11 cellular contexts compared by ENCODE assay signal in the genomic region with DNA sequence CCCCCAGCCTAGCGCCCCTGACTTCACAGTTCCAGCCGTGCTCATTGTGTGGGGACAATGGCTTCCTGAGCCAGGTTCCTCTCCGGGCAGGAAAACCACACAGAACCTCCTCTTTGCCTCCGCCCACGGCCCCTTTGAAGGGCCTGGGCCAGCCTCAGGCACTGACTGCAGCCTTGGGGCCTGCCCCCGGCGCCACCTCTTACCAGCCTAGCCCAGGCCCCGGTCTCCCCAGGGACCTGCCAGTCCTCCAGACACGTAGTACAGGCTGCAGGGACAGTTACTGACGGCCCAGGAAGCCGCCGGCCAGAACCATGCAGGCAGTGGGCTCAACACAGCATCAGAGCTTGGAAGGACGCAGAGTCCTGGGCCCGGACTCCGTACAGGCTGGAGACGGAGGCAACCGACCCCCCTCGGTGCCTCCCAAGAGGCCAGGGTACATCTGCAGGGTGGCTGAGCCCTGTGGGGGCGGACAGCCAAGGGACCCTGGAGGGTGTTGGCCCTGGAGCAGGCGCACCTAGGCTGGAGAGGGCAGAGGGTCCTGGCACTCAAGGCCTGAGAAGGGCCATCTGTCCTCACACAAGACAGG. TPM values are rescaled to one million over a fixed set of nuclear protein-coding genes. Genes with fewer than 3 reads are reported as not detected.
A peak's percentile ranks its signal among the peaks of the same experiment; 100 is the strongest.
DNase-seq lines count a peak whose midpoint lies in the region; ATAC-seq and TF ChIP-seq lines count a peak whose summit lies in the region.
"Had no signal": no experiment of that assay in that cellular context is flagged by ENCODE, and none has a peak within 500 bp of the region (broad histone marks: within the 10 kb centered on the region; RNA-seq: fewer than 3 reads in every experiment).

No MANE protein-coding gene starts in this region.

- H3K9me3 ChIP-seq in Loucy (ENCODE audit: insufficient read depth, low read depth, low read length) = no peaks in the 10 kb centered on the region
- no peaks in the 10 kb centered on the region for H3K9me3 ChIP-seq in uterus

- CTCF ChIA-PET in activated CD4-positive, alpha-beta T cell treated with anti-CD3 and anti-CD28 coated beads, Interleukin-2, amount 10 ng/mL, durations not matched to agents 7 days and 5 days (lab: Charles Lee) = interaction anchor here (0.6 to 1.6 kb wide), 3 partner anchors 12 to 150 kb away, joined by 3 to 9 read pairs (median 4); no protein-coding TSS in a partner anchor

- no peaks in the 10 kb centered on the region for H3K9me2 ChIP-seq in Loucy (replicated peaks; ENCODE audit: low read depth, low read length)

- POLR2A ChIA-PET in activated CD4-positive, alpha-beta T cell treated with anti-CD3 and anti-CD28 coated beads, Interleukin-2, amount 10 ng/mL, durations not matched to agents 7 days and 5 days (lab: Charles Lee) = no interaction called here

- H3K9ac ChIP-seq in Loucy (ENCODE audit: low read depth, low read length, poor library complexity, severe bottlenecking) = peak overlapping the region; percentile 68

- peak; percentile 72 for DNase-seq in activated CD8-positive, alpha-beta memory T cell treated with anti-CD3 and anti-CD28 coated beads, Interleukin-2, amount 50 U/mL, for 48 hours
- DNase-seq in activated CD8-positive, alpha-beta memory T cell treated with anti-CD3 and anti-CD28 coated beads for 24 hours = no peak
- DNase-seq in activated CD4-positive, alpha-beta T cell treated with anti-CD3 and anti-CD28 coated beads, Interleukin-2, amount 10 ng/mL, durations not matched to agents 7 days and 5 days = peak; percentile 53
- DNase-seq in neural crest cell (ENCODE audit: low read depth, low spot score) (no peak), uterus (no peak), cortex of kidney (lab: John Stamatoyannopoulos, UW) (no peak)
- DNase-seq: NCI-H2171, SW 1271 had no signal

- H2AFZ ChIP-seq in Loucy (ENCODE audit: low read length) = peak overlapping the region; percentile 70

- H3K27me3 Mint-ChIP-seq in activated CD4-positive, alpha-beta T cell treated with anti-CD3 and anti-CD28 coated beads, Interleukin-2, amount 10 ng/mL, durations not matched to agents 7 days and 5 days = peaks cover 19% of the 10 kb centered on the region
- H3K27me3 Mint-ChIP-seq in neural crest cell (ENCODE audit: low read depth) = peaks cover 21% of the 10 kb centered on the region

- no peaks in the 10 kb centered on the region for H3K9me3 Mint-ChIP-seq in activated CD4-positive, alpha-beta T cell treated with anti-CD3 and anti-CD28 coated beads, Interleukin-2, amount 10 ng/mL, durations not matched to agents 7 days and 5 days
- H3K9me3 Mint-ChIP-seq in neural crest cell = no peaks in the 10 kb centered on the region

- peak overlapping the region in 1 of 2 donors; percentile 24 for H3K27ac ChIP-seq in uterus

- no peaks in the 10 kb centered on the region for H3F3A ChIP-seq in Loucy (ENCODE audit: low read depth)

- H4K20me1 ChIP-seq in Loucy (ENCODE audit: insufficient read depth, low read length, poor library complexity, severe bottlenecking) = no peaks in the 10 kb centered on the region

- TF ChIP-seq CTCF in Loucy (conservative IDR thresholded peaks at IDR 0.05; ENCODE audit: low read length) = no peak
- no peak for TF ChIP-seq CTCF in neural crest cell (conservative IDR thresholded peaks at IDR 0.05)
- TF ChIP-seq CTCF in uterus (IDR thresholded peaks at IDR 0.05) = no peak

- H3K36me3 ChIP-seq in Loucy (ENCODE audit: insufficient read depth, low read length) (no peaks in the 10 kb centered on the region), uterus (no peaks in the 10 kb centered on the region)

- H3K27me3 ChIP-seq in Loucy (ENCODE audit: insufficient read depth, low read length, poor library complexity, severe bottlenecking) (no peaks in the 10 kb centered on the region), uterus (peaks cover 0 to 12% of the 10 kb centered on the region in 2 donors)

- H3K79me2 ChIP-seq in Loucy (ENCODE audit: insufficient read depth, low read length) = no peaks in the 10 kb centered on the region

- no peaks in the 10 kb centered on the region for H3K36me3 Mint-ChIP-seq in activated CD4-positive, alpha-beta T cell treated with anti-CD3 and anti-CD28 coated beads, Interleukin-2, amount 10 ng/mL, durations not matched to agents 7 days and 5 days (ENCODE audit: low read depth)
- H3K36me3 Mint-ChIP-seq in neural crest cell (ENCODE audit: low read depth) = no peaks in the 10 kb centered on the region

- intact Hi-C loops in uterus (cut with DNase I; ENCODE audit: low total_unique reads) = loop anchor here (5.0 kb wide), 1 partner anchor 150 kb away; no protein-coding TSS in a partner anchor

- no peak overlapping the region for H3K4me3 Mint-ChIP-seq in activated CD4-positive, alpha-beta T cell treated with anti-CD3 and anti-CD28 coated beads, Interleukin-2, amount 10 ng/mL, durations not matched to agents 7 days and 5 days
- H3K4me3 Mint-ChIP-seq in neural crest cell = peak overlapping the region; percentile 44

- H3K4me1 ChIP-seq in Loucy (ENCODE audit: insufficient read depth, low read length, poor library complexity, severe bottlenecking) (peaks cover 36% of the 10 kb centered on the region), uterus (peaks cover 0 to 8% of the 10 kb centered on the region in 2 donors)

- peaks cover 12% of the 10 kb centered on the region for H3K4me1 Mint-ChIP-seq in activated CD4-positive, alpha-beta T cell treated with anti-CD3 and anti-CD28 coated beads, Interleukin-2, amount 10 ng/mL, durations not matched to agents 7 days and 5 days
- peaks cover 8% of the 10 kb centered on the region for H3K4me1 Mint-ChIP-seq in neural crest cell

- peak overlapping the region; percentile 82 for H3K4me2 ChIP-seq in Loucy (ENCODE audit: low read depth, low read length, poor library complexity, severe bottlenecking)

- TF ChIP-seq POLR2A in uterus (IDR thresholded peaks at IDR 0.05) = no peak

- H3K4me3 ChIP-seq in Loucy (ENCODE audit: low read length, poor library complexity, severe bottlenecking) (peak overlapping the region; percentile 68), uterus (no peak overlapping the region)
- H3K4me3 ChIP-seq: lung had no signal

- H3K27ac Mint-ChIP-seq in activated CD4-positive, alpha-beta T cell treated with anti-CD3 and anti-CD28 coated beads, Interleukin-2, amount 10 ng/mL, durations not matched to agents 7 days and 5 days = peak overlapping the region; percentile 76
- no peak overlapping the region for H3K27ac Mint-ChIP-seq in neural crest cell (ENCODE audit: unreplicated experiment)

- ATAC-seq in GM21515 (IDR thresholded peaks at IDR 0.05; ENCODE audit: unreplicated experiment) = no peak

RNA-seq across cellular contexts. Expression of a gene that starts 20.9 kb away (rescaled TPM):
- total RNA-seq in activated CD4-positive, alpha-beta T cell treated with anti-CD3 and anti-CD28 coated beads, Interleukin-2, amount 10 ng/mL, durations not matched to agents 7 days and 5 days = 10 to 100 TPM; 18.3 to 21.4 TPM
- total RNA-seq in neural crest cell = 25.6 and 27.1 TPM in 2 replicates
- total RNA-seq in uterus = 10 to 100 TPM in 3 of 4 donors, not detected in 1; 11.0 to 22.3 (median 13.2) TPM

RNA-seq across cellular contexts. Expression of a gene that starts 33.4 kb away (rescaled TPM):
- 1 to 10 TPM; 1.5 TPM for total RNA-seq in activated CD4-positive, alpha-beta T cell treated with anti-CD3 and anti-CD28 coated beads, Interleukin-2, amount 10 ng/mL, durations not matched to agents 7 days and 5 days
- total RNA-seq in neural crest cell (2.7 and 4.2 TPM in 2 replicates), uterus (10 to 100 TPM in 2 of 4 donors, 1 to 10 TPM in 2; 7.6 to 27.4 (median 11.9) TPM)

RNA-seq across cellular contexts. Expression of a gene that starts 46.3 kb away (rescaled TPM):
- 10 to 100 TPM; 43.7 to 43.9 TPM for total RNA-seq in activated CD4-positive, alpha-beta T cell treated with anti-CD3 and anti-CD28 coated beads, Interleukin-2, amount 10 ng/mL, durations not matched to agents 7 days and 5 days
- total RNA-seq in neural crest cell = 33.6 and 36.6 TPM in 2 replicates
- 10 to 100 TPM; 12.8 to 41.9 (median 27.9) TPM for total RNA-seq in uterus

Comparison
In these comparisons a context has a peak if more than half of its experiments do, and no peak if none do; other contexts are left out.
1. DNase-seq: peak in activated CD8-positive, alpha-beta memory T cell treated with anti-CD3 and anti-CD28 coated beads, Interleukin-2, amount 50 U/mL, for 48 hours (single experiment) and activated CD4-positive, alpha-beta T cell treated with anti-CD3 and anti-CD28 coated beads, Interleukin-2, amount 10 ng/mL, durations not matched to agents 7 days and 5 days (single experiment); none in activated CD8-positive, alpha-beta memory T cell treated with anti-CD3 and anti-CD28 coated beads for 24 hours (single experiment), neural crest cell (single experiment), uterus (0 of 2) and cortex of kidney (single experiment).